In the genomic region with DNA sequence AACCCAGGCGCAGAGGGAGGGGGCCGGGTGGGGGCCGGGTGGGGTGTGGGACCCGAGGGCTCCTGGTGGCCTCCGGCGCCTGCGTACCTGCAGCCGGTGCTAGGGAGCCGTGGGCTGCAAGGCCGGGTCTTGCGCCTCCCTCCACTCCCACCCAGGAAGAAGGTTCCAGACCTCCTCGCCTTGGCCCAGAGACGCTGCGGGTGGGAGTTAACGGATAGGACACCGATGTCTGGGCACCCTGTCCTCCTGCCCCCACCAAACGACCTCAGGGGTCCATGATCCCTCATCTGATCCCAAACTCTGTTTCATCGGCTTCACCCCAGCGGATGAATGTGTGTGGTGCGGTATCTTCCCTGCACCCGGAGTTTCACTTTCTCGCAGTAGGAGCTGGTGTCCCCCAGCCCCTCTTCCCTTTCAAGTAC, we compare ENCODE assay signal across 7 cellular contexts. TPM values are rescaled to one million over a fixed set of nuclear protein-coding genes. Genes with fewer than 3 reads are reported as not detected.
DNase-seq lines count a peak whose midpoint lies in the region; ATAC-seq, FAIRE-seq and TF ChIP-seq lines count a peak whose summit lies in the region.

No MANE protein-coding gene starts in this region.

- peaks cover 47% of the 10 kb centered on the region for H3K27me3 ChIP-seq in prostate gland (replicated peaks; ENCODE audit: insufficient read depth)

- WGBS in prostate gland, result 1% methylated on average over 22 of the region's 22 CpGs

- FAIRE-seq in H54 (lab: Jason Lieb, UNC), result no peak

- ATAC-seq in SK-N-SH treated with all-trans-retinoic acid at 6 μM for 48 hours (peak; percentile 27), GM19328 (IDR thresholded peaks at IDR 0.05; ENCODE audit: unreplicated experiment) (no peak)

- no peaks in the 10 kb centered on the region for H3K36me3 ChIP-seq in prostate gland

- peak; percentile 60 for DNase-seq in H54 (ENCODE audit: insufficient read length, low spot score)
- peak in 1 of 2 donors; percentile 56 for DNase-seq in foreskin fibroblast
- no peak for DNase-seq in prostate gland (ENCODE audit: low spot score)
- no peak for DNase-seq in NCI-H2171 treated with DMSO at 0.1 percent for 48 hours (lab: John Stamatoyannopoulos, UW)
- DNase-seq in middle frontal gyrus (ENCODE audit: extremely low spot score, low spot score), result no peak

- peak overlapping the region; percentile 86 to 90 for H3K4me3 ChIP-seq in foreskin fibroblast (ENCODE audit: low read depth in 1 of 2, low read length in 2 of 2)
- H3K4me3 ChIP-seq in prostate gland, result peak overlapping the region; percentile 48 to 53

- no peaks in the 10 kb centered on the region for H3K9me3 ChIP-seq in prostate gland

- TF ChIP-seq POLR2A in H54 (IDR thresholded peaks at IDR 0.05; ENCODE audit: low read depth, low read length), result no peak
- no peak for TF ChIP-seq POLR2A in prostate gland (IDR thresholded peaks at IDR 0.05)

- intact Hi-C loops in prostate gland (cut with DNase I), result loop anchor here (5.0 kb wide), 1 partner anchor 368 kb away; no protein-coding TSS in a partner anchor

- peak overlapping the region in 1 of 2 donors; percentile 11 for H3K27ac ChIP-seq in prostate gland

- no peak for TF ChIP-seq CTCF in foreskin fibroblast (IDR thresholded peaks at IDR 0.05; ENCODE audit: low read depth, low read length)
- no peak for TF ChIP-seq CTCF in prostate gland (IDR thresholded peaks at IDR 0.05)

- peaks cover 3% of the 10 kb centered on the region for H3K4me1 ChIP-seq in prostate gland (replicated peaks)

TF ChIP-seq in SK-N-SH treated with all-trans-retinoic acid at 6 μM for 48 hours, 23 proteins besides CTCF, POLR2A, EP300 and RAD21:
- TF ChIP-seq BACH2 (CRISPR knock-in tag; IDR thresholded peaks at IDR 0.05; ENCODE audit: borderline replicate concordance) (no peak), CREB5 (CRISPR knock-in tag; IDR thresholded peaks at IDR 0.05; ENCODE audit: low read depth) (no peak), ZNF565 (CRISPR knock-in tag; conservative IDR thresholded peaks at IDR 0.05; ENCODE audit: low read depth) (no peak), ZFP3 (CRISPR knock-in tag; IDR thresholded peaks at IDR 0.05) (no peak), ZNF8 (CRISPR knock-in tag; IDR thresholded peaks at IDR 0.05) (no peak), POU6F1 (CRISPR knock-in tag; IDR thresholded peaks at IDR 0.05; ENCODE audit: borderline replicate concordance, low read depth) (no peak), TOX (CRISPR knock-in tag; IDR thresholded peaks at IDR 0.05; ENCODE audit: borderline replicate concordance) (no peak), ARNTL (CRISPR knock-in tag; IDR thresholded peaks at IDR 0.05; ENCODE audit: borderline replicate concordance, low read depth) (no peak), ZFP30 (CRISPR knock-in tag; IDR thresholded peaks at IDR 0.05) (no peak), TSHZ2 (CRISPR knock-in tag; IDR thresholded peaks at IDR 0.05) (no peak), ZNF70 (CRISPR knock-in tag; IDR thresholded peaks at IDR 0.05) (no peak), TCF4 (CRISPR knock-in tag; IDR thresholded peaks at IDR 0.05; ENCODE audit: borderline replicate concordance) (no peak)
- TF ChIP-seq, protein P1, sequence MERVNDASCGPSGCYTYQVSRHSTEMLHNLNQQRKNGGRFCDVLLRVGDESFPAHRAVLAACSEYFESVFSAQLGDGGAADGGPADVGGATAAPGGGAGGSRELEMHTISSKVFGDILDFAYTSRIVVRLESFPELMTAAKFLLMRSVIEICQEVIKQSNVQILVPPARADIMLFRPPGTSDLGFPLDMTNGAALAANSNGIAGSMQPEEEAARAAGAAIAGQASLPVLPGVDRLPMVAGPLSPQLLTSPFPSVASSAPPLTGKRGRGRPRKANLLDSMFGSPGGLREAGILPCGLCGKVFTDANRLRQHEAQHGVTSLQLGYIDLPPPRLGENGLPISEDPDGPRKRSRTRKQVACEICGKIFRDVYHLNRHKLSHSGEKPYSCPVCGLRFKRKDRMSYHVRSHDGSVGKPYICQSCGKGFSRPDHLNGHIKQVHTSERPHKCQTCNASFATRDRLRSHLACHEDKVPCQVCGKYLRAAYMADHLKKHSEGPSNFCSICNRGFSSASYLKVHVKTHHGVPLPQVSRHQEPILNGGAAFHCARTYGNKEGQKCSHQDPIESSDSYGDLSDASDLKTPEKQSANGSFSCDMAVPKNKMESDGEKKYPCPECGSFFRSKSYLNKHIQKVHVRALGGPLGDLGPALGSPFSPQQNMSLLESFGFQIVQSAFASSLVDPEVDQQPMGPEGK (CRISPR knock-in tag; IDR thresholded peaks at IDR 0.05; ENCODE audit: borderline replicate concordance), result no peak
TF ChIP-seq in SK-N-SH treated with all-trans-retinoic acid at 6 μM for 48 hours: peak in this region for 0.

RNA-seq across cellular contexts. Expression of gene MSX1, which starts 0.9 kb away (rescaled TPM):
- 1 to 10 TPM; 2.2 to 4.2 TPM for total RNA-seq in prostate gland
